Comparison of ENCODE assay signal across 1 cellular context in the genomic region with DNA sequence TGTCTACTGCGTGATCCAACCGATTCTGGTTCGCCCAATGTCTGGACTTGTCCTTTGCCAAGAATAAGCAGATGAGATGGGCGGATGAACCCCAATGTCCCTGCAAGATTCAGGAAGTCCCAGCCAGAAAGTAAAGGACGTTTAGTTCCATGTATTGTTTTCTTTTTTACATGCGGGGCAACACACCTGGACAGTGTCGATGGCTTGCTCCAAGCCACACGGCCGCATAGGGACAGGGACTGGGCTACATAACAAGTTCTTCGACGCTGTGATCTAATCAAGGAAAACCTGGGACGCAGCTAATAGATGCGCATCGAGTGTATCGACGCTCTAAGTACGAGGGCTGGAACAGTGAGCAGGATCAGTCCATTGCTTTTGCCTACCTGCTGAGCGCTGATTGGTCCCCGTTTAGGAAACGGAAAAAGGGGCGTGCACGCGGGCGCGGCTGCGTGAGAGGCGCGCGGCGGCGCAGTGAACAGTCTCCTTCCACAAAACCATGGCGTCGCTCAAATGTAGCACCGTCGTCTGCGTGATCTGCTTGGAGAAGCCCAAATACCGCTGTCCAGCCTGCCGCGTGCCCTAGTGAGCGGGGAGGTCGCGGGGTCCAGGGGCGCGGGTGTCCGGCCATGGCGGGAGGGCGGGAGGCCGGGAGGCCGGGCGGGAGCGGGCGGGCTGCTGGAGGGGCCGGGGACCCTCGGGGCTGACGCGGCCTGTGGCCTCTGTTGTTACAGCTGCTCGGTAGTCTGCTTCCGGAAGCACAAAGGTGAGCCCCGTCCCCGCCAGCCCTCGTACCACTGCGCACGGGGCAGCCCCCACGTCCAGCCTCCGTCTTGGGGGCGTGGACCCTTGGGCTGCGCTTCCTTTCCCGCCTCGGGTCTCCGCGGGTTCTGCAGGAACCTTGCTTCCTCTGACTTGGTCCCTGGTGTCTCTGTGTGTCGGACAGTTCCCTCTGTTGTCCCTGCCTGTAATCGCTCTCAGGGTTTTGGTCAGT.
TF ChIP-seq lines count a peak whose summit lies in the region.

TSS of gene ZNHIT3 (plus strand) at position 478 of the 991 bp plus-strand sequence. CDS start at position 497, 19 bp downstream.

TF ChIP-seq in K562, 482 proteins besides CTCF, POLR2A, EP300 and RAD21 (continued from another document and continues in another):
- TF ChIP-seq HMGXB4 (CRISPR knock-in tag; IDR thresholded peaks at IDR 0.05) (no peak; the same call in 1 of the 2 replicates), HDAC1 (IDR thresholded peaks at IDR 0.05) (peak in 1 of 2 experiments; percentile 77; a peak in 2 of 4 replicates), ESRRA (IDR thresholded peaks at IDR 0.05; ENCODE audit: borderline replicate concordance, low read depth) (no peak), ZNF583 (CRISPR knock-in tag; IDR thresholded peaks at IDR 0.05) (no peak), ZBTB17 (CRISPR knock-in tag; IDR thresholded peaks at IDR 0.05) (peak; percentile 100), MBD2 (IDR thresholded peaks at IDR 0.05; ENCODE audit: borderline replicate concordance, low read depth) (peak; percentile 73; the same call in 1 of the 2 replicates), SNIP1 (IDR thresholded peaks at IDR 0.05; ENCODE audit: low read depth) (no peak), E2F5 (CRISPR knock-in tag; IDR thresholded peaks at IDR 0.05) (no peak), MAFK (IDR thresholded peaks at IDR 0.05; ENCODE audit: low read length) (peak; percentile 36), LARP7 (IDR thresholded peaks at IDR 0.05) (no peak), ZNF395 (CRISPR knock-in tag; IDR thresholded peaks at IDR 0.05) (no peak), NR2F6 (CRISPR knock-in tag; IDR thresholded peaks at IDR 0.05) (no peak), MYBL2 (IDR thresholded peaks at IDR 0.05; ENCODE audit: low read depth) (no peak), MYBL2 (CRISPR knock-in tag; IDR thresholded peaks at IDR 0.05; ENCODE audit: borderline replicate concordance) (no peak), KAT7 (CRISPR knock-in tag; IDR thresholded peaks at IDR 0.05; ENCODE audit: borderline replicate concordance) (no peak), NCOA4 (IDR thresholded peaks at IDR 0.05; ENCODE audit: partially characterized antibody) (peak; percentile 98), FIP1L1 (IDR thresholded peaks at IDR 0.05; ENCODE audit: low read depth, low read length, poor library complexity, severe bottlenecking) (no peak), REST (CRISPR knock-in tag; IDR thresholded peaks at IDR 0.05; ENCODE audit: low read depth) (no peak), HIVEP1 (CRISPR knock-in tag; IDR thresholded peaks at IDR 0.05) (no peak), ZNF785 (CRISPR knock-in tag; IDR thresholded peaks at IDR 0.05) (no peak), SLC30A9 (CRISPR knock-in tag; IDR thresholded peaks at IDR 0.05) (no peak), BCOR (IDR thresholded peaks at IDR 0.05) (no peak), IFI16 (CRISPR knock-in tag; IDR thresholded peaks at IDR 0.05) (no peak), CAMTA2 (CRISPR knock-in tag; conservative IDR thresholded peaks at IDR 0.05) (no peak), NCOA6 (IDR thresholded peaks at IDR 0.05) (no peak)
- TF ChIP-seq, protein P1, sequence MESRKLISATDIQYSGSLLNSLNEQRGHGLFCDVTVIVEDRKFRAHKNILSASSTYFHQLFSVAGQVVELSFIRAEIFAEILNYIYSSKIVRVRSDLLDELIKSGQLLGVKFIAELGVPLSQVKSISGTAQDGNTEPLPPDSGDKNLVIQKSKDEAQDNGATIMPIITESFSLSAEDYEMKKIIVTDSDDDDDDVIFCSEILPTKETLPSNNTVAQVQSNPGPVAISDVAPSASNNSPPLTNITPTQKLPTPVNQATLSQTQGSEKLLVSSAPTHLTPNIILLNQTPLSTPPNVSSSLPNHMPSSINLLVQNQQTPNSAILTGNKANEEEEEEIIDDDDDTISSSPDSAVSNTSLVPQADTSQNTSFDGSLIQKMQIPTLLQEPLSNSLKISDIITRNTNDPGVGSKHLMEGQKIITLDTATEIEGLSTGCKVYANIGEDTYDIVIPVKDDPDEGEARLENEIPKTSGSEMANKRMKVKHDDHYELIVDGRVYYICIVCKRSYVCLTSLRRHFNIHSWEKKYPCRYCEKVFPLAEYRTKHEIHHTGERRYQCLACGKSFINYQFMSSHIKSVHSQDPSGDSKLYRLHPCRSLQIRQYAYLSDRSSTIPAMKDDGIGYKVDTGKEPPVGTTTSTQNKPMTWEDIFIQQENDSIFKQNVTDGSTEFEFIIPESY (CRISPR knock-in tag; IDR thresholded peaks at IDR 0.05) = no peak
- TF ChIP-seq, protein P2, sequence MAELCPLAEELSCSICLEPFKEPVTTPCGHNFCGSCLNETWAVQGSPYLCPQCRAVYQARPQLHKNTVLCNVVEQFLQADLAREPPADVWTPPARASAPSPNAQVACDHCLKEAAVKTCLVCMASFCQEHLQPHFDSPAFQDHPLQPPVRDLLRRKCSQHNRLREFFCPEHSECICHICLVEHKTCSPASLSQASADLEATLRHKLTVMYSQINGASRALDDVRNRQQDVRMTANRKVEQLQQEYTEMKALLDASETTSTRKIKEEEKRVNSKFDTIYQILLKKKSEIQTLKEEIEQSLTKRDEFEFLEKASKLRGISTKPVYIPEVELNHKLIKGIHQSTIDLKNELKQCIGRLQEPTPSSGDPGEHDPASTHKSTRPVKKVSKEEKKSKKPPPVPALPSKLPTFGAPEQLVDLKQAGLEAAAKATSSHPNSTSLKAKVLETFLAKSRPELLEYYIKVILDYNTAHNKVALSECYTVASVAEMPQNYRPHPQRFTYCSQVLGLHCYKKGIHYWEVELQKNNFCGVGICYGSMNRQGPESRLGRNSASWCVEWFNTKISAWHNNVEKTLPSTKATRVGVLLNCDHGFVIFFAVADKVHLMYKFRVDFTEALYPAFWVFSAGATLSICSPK (IDR thresholded peaks at IDR 0.05; ENCODE audit: borderline replicate concordance) = no peak
- TF ChIP-seq, protein P3, sequence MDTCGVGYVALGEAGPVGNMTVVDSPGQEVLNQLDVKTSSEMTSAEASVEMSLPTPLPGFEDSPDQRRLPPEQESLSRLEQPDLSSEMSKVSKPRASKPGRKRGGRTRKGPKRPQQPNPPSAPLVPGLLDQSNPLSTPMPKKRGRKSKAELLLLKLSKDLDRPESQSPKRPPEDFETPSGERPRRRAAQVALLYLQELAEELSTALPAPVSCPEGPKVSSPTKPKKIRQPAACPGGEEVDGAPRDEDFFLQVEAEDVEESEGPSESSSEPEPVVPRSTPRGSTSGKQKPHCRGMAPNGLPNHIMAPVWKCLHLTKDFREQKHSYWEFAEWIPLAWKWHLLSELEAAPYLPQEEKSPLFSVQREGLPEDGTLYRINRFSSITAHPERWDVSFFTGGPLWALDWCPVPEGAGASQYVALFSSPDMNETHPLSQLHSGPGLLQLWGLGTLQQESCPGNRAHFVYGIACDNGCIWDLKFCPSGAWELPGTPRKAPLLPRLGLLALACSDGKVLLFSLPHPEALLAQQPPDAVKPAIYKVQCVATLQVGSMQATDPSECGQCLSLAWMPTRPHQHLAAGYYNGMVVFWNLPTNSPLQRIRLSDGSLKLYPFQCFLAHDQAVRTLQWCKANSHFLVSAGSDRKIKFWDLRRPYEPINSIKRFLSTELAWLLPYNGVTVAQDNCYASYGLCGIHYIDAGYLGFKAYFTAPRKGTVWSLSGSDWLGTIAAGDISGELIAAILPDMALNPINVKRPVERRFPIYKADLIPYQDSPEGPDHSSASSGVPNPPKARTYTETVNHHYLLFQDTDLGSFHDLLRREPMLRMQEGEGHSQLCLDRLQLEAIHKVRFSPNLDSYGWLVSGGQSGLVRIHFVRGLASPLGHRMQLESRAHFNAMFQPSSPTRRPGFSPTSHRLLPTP (IDR thresholded peaks at IDR 0.05; ENCODE audit: borderline replicate concordance, extremely low read depth, insufficient read length) = no peak
- TF ChIP-seq, protein P4, sequence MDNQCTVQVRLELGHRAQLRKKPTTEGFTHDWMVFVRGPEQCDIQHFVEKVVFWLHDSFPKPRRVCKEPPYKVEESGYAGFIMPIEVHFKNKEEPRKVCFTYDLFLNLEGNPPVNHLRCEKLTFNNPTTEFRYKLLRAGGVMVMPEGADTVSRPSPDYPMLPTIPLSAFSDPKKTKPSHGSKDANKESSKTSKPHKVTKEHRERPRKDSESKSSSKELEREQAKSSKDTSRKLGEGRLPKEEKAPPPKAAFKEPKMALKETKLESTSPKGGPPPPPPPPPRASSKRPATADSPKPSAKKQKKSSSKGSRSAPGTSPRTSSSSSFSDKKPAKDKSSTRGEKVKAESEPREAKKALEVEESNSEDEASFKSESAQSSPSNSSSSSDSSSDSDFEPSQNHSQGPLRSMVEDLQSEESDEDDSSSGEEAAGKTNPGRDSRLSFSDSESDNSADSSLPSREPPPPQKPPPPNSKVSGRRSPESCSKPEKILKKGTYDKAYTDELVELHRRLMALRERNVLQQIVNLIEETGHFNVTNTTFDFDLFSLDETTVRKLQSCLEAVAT (IDR thresholded peaks at IDR 0.05) = peak in 1 of 2 experiments; percentile 100; a peak in 2 of 4 replicates
- TF ChIP-seq, protein P5, sequence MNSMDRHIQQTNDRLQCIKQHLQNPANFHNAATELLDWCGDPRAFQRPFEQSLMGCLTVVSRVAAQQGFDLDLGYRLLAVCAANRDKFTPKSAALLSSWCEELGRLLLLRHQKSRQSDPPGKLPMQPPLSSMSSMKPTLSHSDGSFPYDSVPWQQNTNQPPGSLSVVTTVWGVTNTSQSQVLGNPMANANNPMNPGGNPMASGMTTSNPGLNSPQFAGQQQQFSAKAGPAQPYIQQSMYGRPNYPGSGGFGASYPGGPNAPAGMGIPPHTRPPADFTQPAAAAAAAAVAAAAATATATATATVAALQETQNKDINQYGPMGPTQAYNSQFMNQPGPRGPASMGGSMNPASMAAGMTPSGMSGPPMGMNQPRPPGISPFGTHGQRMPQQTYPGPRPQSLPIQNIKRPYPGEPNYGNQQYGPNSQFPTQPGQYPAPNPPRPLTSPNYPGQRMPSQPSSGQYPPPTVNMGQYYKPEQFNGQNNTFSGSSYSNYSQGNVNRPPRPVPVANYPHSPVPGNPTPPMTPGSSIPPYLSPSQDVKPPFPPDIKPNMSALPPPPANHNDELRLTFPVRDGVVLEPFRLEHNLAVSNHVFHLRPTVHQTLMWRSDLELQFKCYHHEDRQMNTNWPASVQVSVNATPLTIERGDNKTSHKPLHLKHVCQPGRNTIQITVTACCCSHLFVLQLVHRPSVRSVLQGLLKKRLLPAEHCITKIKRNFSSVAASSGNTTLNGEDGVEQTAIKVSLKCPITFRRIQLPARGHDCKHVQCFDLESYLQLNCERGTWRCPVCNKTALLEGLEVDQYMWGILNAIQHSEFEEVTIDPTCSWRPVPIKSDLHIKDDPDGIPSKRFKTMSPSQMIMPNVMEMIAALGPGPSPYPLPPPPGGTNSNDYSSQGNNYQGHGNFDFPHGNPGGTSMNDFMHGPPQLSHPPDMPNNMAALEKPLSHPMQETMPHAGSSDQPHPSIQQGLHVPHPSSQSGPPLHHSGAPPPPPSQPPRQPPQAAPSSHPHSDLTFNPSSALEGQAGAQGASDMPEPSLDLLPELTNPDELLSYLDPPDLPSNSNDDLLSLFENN (IDR thresholded peaks at IDR 0.05; ENCODE audit: low read depth in 2 of 2, low read length in 2 of 2) = peak; percentile 49 to 97; a peak in 3 of 4 replicates
